Comparison of ENCODE assay signal across 30 cellular contexts in genomic region chr10:98427011-98427515, GRCh38. TPM values are rescaled to one million over a fixed set of nuclear protein-coding genes. Genes with fewer than 3 reads are reported as not detected.
DNase-seq lines count a peak whose midpoint lies in the region; ATAC-seq and TF ChIP-seq lines count a peak whose summit lies in the region.
"Had no signal": no experiment of that assay in that cellular context is flagged by ENCODE, and none has a peak within 500 bp of the region (broad histone marks: within the 10 kb centered on the region; RNA-seq: fewer than 3 reads in every experiment).

No MANE protein-coding gene starts in this region.

- peaks cover 18% of the 10 kb centered on the region for H3K36me3 Mint-ChIP-seq in activated naive CD8-positive, alpha-beta T cell treated with anti-CD3 and anti-CD28 coated beads, Interleukin-2, amount 50 U/mL, for 24 hours (ENCODE audit: low read depth)

- DNase-seq in left ventricle myocardium inferior = peak; percentile 12
- DNase-seq in Right ventricle myocardium superior = no peak
- no peak for DNase-seq in RWPE1 (ENCODE audit: low spot score)
- DNase-seq in coronary artery (ENCODE audit: low spot score) = peak; percentile 60
- DNase-seq in sigmoid colon = peak; percentile 47
- DNase-seq in middle frontal gyrus (ENCODE audit: extremely low spot score, low spot score) = no peak
- DNase-seq in activated naive CD8-positive, alpha-beta T cell treated with anti-CD3 and anti-CD28 coated beads, Interleukin-2, amount 50 U/mL, for 24 hours = no peak
- DNase-seq: 8988T; ACHN; BE2C; CD8-positive, alpha-beta memory T cell; DMS 273 treated with DMSO at 0.1 percent for 48 hours; DMS79; EL; GDM1; KBM-7; MV-4-11; NCI-H1105; NCI-H1436 treated with DMSO at 0.1 percent for 48 hours; NCI-H187 treated with DMSO at 0.1 percent for 48 hours; NCI-H446; NCI-H524 treated with DMSO at 0.1 percent for 48 hours; NCI-H82; NK-92 treated with Interleukin-12 subunit alpha and Interleukin-12 subunit beta, amount 100 ng/mL, for 24 hours; PC-3; RPMI8226; SHP77 treated with DMSO at 0.1 percent for 48 hours had no signal

- TF ChIP-seq EP300 in sigmoid colon (IDR thresholded peaks at IDR 0.05) = no peak

- ATAC-seq in Right ventricle myocardium superior (ENCODE audit: poor library complexity) (no peak), HG03095 (IDR thresholded peaks at IDR 0.05; ENCODE audit: unreplicated experiment) (no peak)
- ATAC-seq in activated naive CD8-positive, alpha-beta T cell treated with anti-CD3 and anti-CD28 coated beads, Interleukin-2, amount 50 U/mL, for 24 hours = no peak
- ATAC-seq: HCT116, PC-3 had no signal

- TF ChIP-seq POLR2A in sigmoid colon (IDR thresholded peaks at IDR 0.05) = no peak

- H3K27ac Mint-ChIP-seq in activated naive CD8-positive, alpha-beta T cell treated with anti-CD3 and anti-CD28 coated beads, Interleukin-2, amount 50 U/mL, for 24 hours = no peak overlapping the region

- TF ChIP-seq CTCF in left ventricle myocardium inferior (IDR thresholded peaks at IDR 0.05; ENCODE audit: borderline replicate concordance) = no peak
- no peak for TF ChIP-seq CTCF in RWPE1 (conservative IDR thresholded peaks at IDR 0.05; ENCODE audit: low read depth)
- no peak for TF ChIP-seq CTCF in coronary artery (IDR thresholded peaks at IDR 0.05)
- TF ChIP-seq CTCF in sigmoid colon (IDR thresholded peaks at IDR 0.05) = no peak

- H3K9me3 Mint-ChIP-seq in activated naive CD8-positive, alpha-beta T cell treated with anti-CD3 and anti-CD28 coated beads, Interleukin-2, amount 50 U/mL, for 24 hours = no peaks in the 10 kb centered on the region
- H3K9me3 Mint-ChIP-seq: CD14-positive monocyte; CD8-positive, alpha-beta memory T cell had no signal

- H3K4me1 Mint-ChIP-seq in activated naive CD8-positive, alpha-beta T cell treated with anti-CD3 and anti-CD28 coated beads, Interleukin-2, amount 50 U/mL, for 24 hours = no peaks in the 10 kb centered on the region
- H3K4me1 Mint-ChIP-seq: CD8-positive, alpha-beta memory T cell had no signal

- peaks cover 3% of the 10 kb centered on the region for H3K9me3 ChIP-seq in left ventricle myocardium inferior (replicated peaks)
- H3K9me3 ChIP-seq in sigmoid colon = no peaks in the 10 kb centered on the region
- H3K9me3 ChIP-seq: BE2C had no signal

- H3K4me3 Mint-ChIP-seq in activated naive CD8-positive, alpha-beta T cell treated with anti-CD3 and anti-CD28 coated beads, Interleukin-2, amount 50 U/mL, for 24 hours = no peak overlapping the region
- H3K4me3 Mint-ChIP-seq: CD14-positive monocyte; CD8-positive, alpha-beta memory T cell had no signal

- intact Hi-C loops in left ventricle myocardium inferior (cut with micrococcal nuclease) = no loop called here
- intact Hi-C loops in Right ventricle myocardium superior (cut with DNase I) = no loop called here
- intact Hi-C loops in sigmoid colon (cut with DNase I) = no loop called here

- 93 to 98% methylated on average over 7 of the region's 7 CpGs for WGBS in sigmoid colon, 2 donors

- H3K4me1 ChIP-seq in left ventricle myocardium inferior (peaks cover 18% of the 10 kb centered on the region), sigmoid colon (no peaks in the 10 kb centered on the region)
- H3K4me1 ChIP-seq: BE2C had no signal

- H3K27ac ChIP-seq in left ventricle myocardium inferior (replicated peaks) (no peak overlapping the region), RWPE1 (0 out of 2 replicates have a peak overlapping the region, but pooled peaks have one; percentile 5), coronary artery (no peak overlapping the region), sigmoid colon (no peak overlapping the region)

- H3K4me3 ChIP-seq in left ventricle myocardium inferior (no peak overlapping the region), coronary artery (no peak overlapping the region), sigmoid colon (no peak overlapping the region)

- no peaks in the 10 kb centered on the region for H3K27me3 Mint-ChIP-seq in activated naive CD8-positive, alpha-beta T cell treated with anti-CD3 and anti-CD28 coated beads, Interleukin-2, amount 50 U/mL, for 24 hours
- H3K27me3 Mint-ChIP-seq: CD8-positive, alpha-beta memory T cell had no signal

- H3K27me3 ChIP-seq in left ventricle myocardium inferior (ENCODE audit: low read depth) (no peaks in the 10 kb centered on the region), sigmoid colon (no peaks in the 10 kb centered on the region)
- H3K27me3 ChIP-seq: BE2C had no signal

- H3K36me3 ChIP-seq in left ventricle myocardium inferior (peaks cover 83% of the 10 kb centered on the region), sigmoid colon (peaks cover 16 to 91% (median 46%) of the 10 kb centered on the region in 4 donors)
- H3K36me3 ChIP-seq: BE2C had no signal

- CTCF ChIA-PET in RWPE1 (lab: Yijun Ruan, JAX) = interaction anchor here (0.6 to 0.7 kb wide), 2 partner anchors 94 to 1882 kb away, joined by 4 to 5 read pairs; no protein-coding TSS in a partner anchor

- POLR2A ChIA-PET in RWPE1 (lab: Yijun Ruan, JAX; ENCODE audit: low non-redundant PET) = no interaction called here

RNA-seq across cellular contexts. Expression of gene PYROXD2, which starts 12.1 kb away (rescaled TPM):
- total RNA-seq in left ventricle myocardium inferior (10.4 TPM), Right ventricle myocardium superior (8.4 TPM), sigmoid colon (10 to 100 TPM in 1 of 4 donors, 1 to 10 TPM in 3; 4.4 to 11.9 (median 9.7) TPM)
- 1 to 10 TPM in 2 of 3 donors, under 1 TPM in 1; 0.60 to 8.0 (median 2.3) TPM for polyA plus RNA-seq in sigmoid colon

RNA-seq across cellular contexts. Expression of gene HPS1, which starts 19.7 kb away (rescaled TPM):
- 31.9 TPM for total RNA-seq in left ventricle myocardium inferior
- 25.6 TPM for total RNA-seq in Right ventricle myocardium superior
- 10 to 100 TPM; 44.7 to 93.1 (median 45.9) TPM for total RNA-seq in sigmoid colon
- polyA plus RNA-seq in sigmoid colon = 10 to 100 TPM; 70.7 to 86.7 (median 76.3) TPM

Comparison
In these comparisons a context has a peak if more than half of its experiments do, and no peak if none do; other contexts are left out.
1. DNase-seq: peak in left ventricle myocardium inferior (single experiment), coronary artery (single experiment) and sigmoid colon (single experiment); none in Right ventricle myocardium superior (single experiment), RWPE1 (single experiment), middle frontal gyrus (single experiment) and activated naive CD8-positive, alpha-beta T cell treated with anti-CD3 and anti-CD28 coated beads, Interleukin-2, amount 50 U/mL, for 24 hours (single experiment).